ENCODE assay signal across 8 cellular contexts in genomic region chr2:197191177-197191947, GRCh38.
DNase-seq lines count a peak whose midpoint lies in the region; ATAC-seq and TF ChIP-seq lines count a peak whose summit lies in the region.

No MANE protein-coding gene starts in this region.

- TF ChIP-seq CTCF in dorsolateral prefrontal cortex (IDR thresholded peaks at IDR 0.05 in 54 of 56, conservative IDR thresholded peaks at IDR 0.05 in 2 of 56; ENCODE audit: low read depth in 1 of 56, partially characterized antibody in 56 of 56) = peak; percentile 65 to 88 (median 77)

- peak overlapping the region; percentile 77 for H3K27ac ChIP-seq in CD4-positive, alpha-beta memory T cell (ENCODE audit: low read depth, low read length)
- H3K27ac ChIP-seq in dorsolateral prefrontal cortex = peak overlapping the region in 1 of 59 donors; percentile 6

- H3K4me1 ChIP-seq in CD4-positive, alpha-beta memory T cell (ENCODE audit: insufficient read depth, low read length) = peaks cover 90% of the 10 kb centered on the region

- peaks cover 3% of the 10 kb centered on the region for H3K36me3 ChIP-seq in CD4-positive, alpha-beta memory T cell (ENCODE audit: insufficient read depth, low read length)

- peaks cover under 1 to 15% of the 10 kb centered on the region in 2 donors for H3K36me3 Mint-ChIP-seq in CD4-positive, alpha-beta memory T cell

- POLR2A ChIA-PET in CD4-positive, alpha-beta memory T cell (lab: Charles Lee; ENCODE audit: partially characterized antibody) = interaction anchor here (0.7 to 4.2 kb wide), 25 partner anchors 7 to 165 kb away, joined by 3 to 98 read pairs (median 5); partner anchors contain the start of gene ANKRD44

- no peaks in the 10 kb centered on the region for H3K9me3 Mint-ChIP-seq in CD4-positive, alpha-beta memory T cell

- no peaks in the 10 kb centered on the region for H3K27me3 Mint-ChIP-seq in CD4-positive, alpha-beta memory T cell

- ATAC-seq in GM18517 (IDR thresholded peaks at IDR 0.05; ENCODE audit: unreplicated experiment) = peak; percentile 53
- no peak for ATAC-seq in GM18873 (IDR thresholded peaks at IDR 0.05; ENCODE audit: low FRiP score, unreplicated experiment)

- no peak overlapping the region for H3K4me3 ChIP-seq in CD4-positive, alpha-beta memory T cell (ENCODE audit: low read length in 2 of 2)
- H3K4me3 ChIP-seq in dorsolateral prefrontal cortex = no peak overlapping the region

- H3K4me3 Mint-ChIP-seq in CD4-positive, alpha-beta memory T cell = peak overlapping the region in 7 of 8 donors; percentile 27 to 73 (median 68)

- peak; percentile 77 for TF ChIP-seq RAD21 in Ishikawa (IDR thresholded peaks at IDR 0.05; ENCODE audit: low read depth)

- CTCF ChIA-PET in CD4-positive, alpha-beta memory T cell (lab: Charles Lee; ENCODE audit: partially characterized antibody) = interaction anchor here (0.7 to 4.2 kb wide), 40 partner anchors 9 to 187 kb away, joined by 3 to 129 read pairs (median 4); partner anchors contain the start of gene ANKRD44

- intact Hi-C loops in CD4-positive, alpha-beta memory T cell (cut with micrococcal nuclease) = loop anchor here (1.0 to 10.0 kb wide), 7 partner anchors 8 to 1027 kb away; partner anchors contain the start of gene ANKRD44
- intact Hi-C loops in dorsolateral prefrontal cortex (cut with DNase I) = loop anchor here (5.0 kb wide), 2 partner anchors 116 to 186 kb away; no protein-coding TSS in a partner anchor

- H3K4me1 Mint-ChIP-seq in CD4-positive, alpha-beta memory T cell = peaks cover 64 to 85% (median 73%) of the 10 kb centered on the region in 4 donors

- no peak for TF ChIP-seq EP300 in Ishikawa (IDR thresholded peaks at IDR 0.05; ENCODE audit: borderline replicate concordance)

- no peaks in the 10 kb centered on the region for H3K9me3 ChIP-seq in CD4-positive, alpha-beta memory T cell (ENCODE audit: control insufficient read depth in 1 of 2, low read length in 2 of 2)

- H3K27ac Mint-ChIP-seq in CD4-positive, alpha-beta memory T cell = peak overlapping the region; percentile 64 to 93 (median 89)

- DNase-seq in CD4-positive, alpha-beta memory T cell = peak in 4 of 5 donors; percentile 69 to 75 (median 74)
- DNase-seq in RPMI8226 (peak; percentile 74), dorsolateral prefrontal cortex (no peak), myocyte (ENCODE audit: low read depth) (peak; percentile 60)
- DNase-seq in activated CD4-positive, alpha-beta T cell treated with anti-CD3 and anti-CD28 coated beads, Interleukin-2, amount 50 U/mL, for 48 hours = no peak

- no peaks in the 10 kb centered on the region for H3K27me3 ChIP-seq in CD4-positive, alpha-beta memory T cell (ENCODE audit: insufficient read depth, low read length)
- no peaks in the 10 kb centered on the region for H3K27me3 ChIP-seq in dorsolateral prefrontal cortex

TF ChIP-seq in Ishikawa, 13 proteins besides CTCF, POLR2A, EP300 and RAD21:
- no peak for TF ChIP-seq TAF1 (IDR thresholded peaks at IDR 0.05; ENCODE audit: low read depth)
- TF ChIP-seq MAX (IDR thresholded peaks at IDR 0.05) = no peak
- TF ChIP-seq CREB1 (IDR thresholded peaks at IDR 0.05; ENCODE audit: low read depth) = no peak

Comparison
In these comparisons a context has a peak if more than half of its experiments do, and no peak if none do; other contexts are left out.
1. DNase-seq: peak in CD4-positive, alpha-beta memory T cell (4 of 5), RPMI8226 (single experiment) and myocyte (single experiment); none in dorsolateral prefrontal cortex (0 of 10) and activated CD4-positive, alpha-beta T cell treated with anti-CD3 and anti-CD28 coated beads, Interleukin-2, amount 50 U/mL, for 48 hours (0 of 2).